In the genomic region with DNA sequence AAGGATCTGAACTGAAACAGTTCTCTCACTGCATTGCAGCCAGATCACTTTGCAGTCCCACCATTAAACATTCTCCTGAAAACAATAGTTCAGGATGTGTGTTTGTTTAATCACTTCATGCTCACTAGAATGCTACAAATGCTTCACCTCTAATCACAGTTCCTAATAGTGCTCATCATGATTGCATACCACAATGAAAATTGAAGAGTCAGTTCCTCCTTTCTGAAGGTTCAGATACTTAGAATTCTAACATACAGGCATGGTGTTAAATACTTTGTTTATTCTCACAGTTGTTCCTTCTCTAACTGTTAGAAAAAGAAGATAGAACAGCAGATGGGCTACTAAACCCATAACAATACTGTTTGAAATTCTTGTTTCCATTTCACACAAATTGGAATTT, we compare ENCODE assay signal across 18 cellular contexts.
A peak's percentile ranks its signal among the peaks of the same experiment; 100 is the strongest.
DNase-seq lines count a peak whose midpoint lies in the region; ATAC-seq and TF ChIP-seq lines count a peak whose summit lies in the region.
"Had no signal": no experiment of that assay in that cellular context is flagged by ENCODE, and none has a peak within 500 bp of the region (broad histone marks: within the 10 kb centered on the region; RNA-seq: fewer than 3 reads in every experiment).

No MANE protein-coding gene starts in this region.

- no peaks in the 10 kb centered on the region for H3K36me3 ChIP-seq in neural progenitor cell
- H3K36me3 ChIP-seq: heart left ventricle, ovary, transverse colon had no signal

- H3K4me3 Mint-ChIP-seq in neural progenitor cell (no peak overlapping the region), Calu3 (ENCODE audit: low read depth, unreplicated experiment) (no peak overlapping the region)
- H3K4me3 Mint-ChIP-seq in stimulated activated memory B cell treated with anti-CD40 and anti-IgM and Interleukin-4, amounts not matched to agents 10 μg/mL and 1 μg/mL and 100 μg/mL, for 72 hours, result no peak overlapping the region
- H3K4me3 Mint-ChIP-seq: activated naive CD8-positive, alpha-beta T cell; T-helper 2 cell treated with Interferon-gamma antibody and Interleukin-4, amounts not matched to agents 5 μg/mL and 100 μg/mL, for 36 hours had no signal

- peak overlapping the region; percentile 52 for H2AFZ ChIP-seq in neural progenitor cell (replicated peaks)

- H3K9me3 Mint-ChIP-seq in neural progenitor cell (peaks cover 13% of the 10 kb centered on the region), Calu3 (ENCODE audit: low read depth, unreplicated experiment) (peaks cover 3% of the 10 kb centered on the region)
- peaks cover 5% of the 10 kb centered on the region for H3K9me3 Mint-ChIP-seq in stimulated activated memory B cell treated with anti-CD40 and anti-IgM and Interleukin-4, amounts not matched to agents 10 μg/mL and 1 μg/mL and 100 μg/mL, for 72 hours

- H3F3A ChIP-seq in neural progenitor cell (ENCODE audit: low read depth), result no peaks in the 10 kb centered on the region

- no peak overlapping the region for H3K27ac ChIP-seq in neural progenitor cell
- H3K27ac ChIP-seq: heart left ventricle, ovary, transverse colon had no signal

- peaks cover 12% of the 10 kb centered on the region for H3K4me1 Mint-ChIP-seq in neural progenitor cell
- H3K4me1 Mint-ChIP-seq in Calu3 (ENCODE audit: low read depth, unreplicated experiment), result peaks cover under 1% of the 10 kb centered on the region
- no peaks in the 10 kb centered on the region for H3K4me1 Mint-ChIP-seq in stimulated activated memory B cell treated with anti-CD40 and anti-IgM and Interleukin-4, amounts not matched to agents 10 μg/mL and 1 μg/mL and 100 μg/mL, for 72 hours

- H3K4me3 ChIP-seq in neural progenitor cell, result no peak overlapping the region
- H3K4me3 ChIP-seq: heart left ventricle, ovary, transverse colon had no signal

- ATAC-seq in GM19452 (IDR thresholded peaks at IDR 0.05; ENCODE audit: unreplicated experiment) (peak; percentile 71), HG03025 (IDR thresholded peaks at IDR 0.05; ENCODE audit: low FRiP score, unreplicated experiment) (peak; percentile 86), HG03460 (IDR thresholded peaks at IDR 0.05; ENCODE audit: unreplicated experiment) (no peak)
- no peak for ATAC-seq in stimulated activated memory B cell treated with anti-CD40 and anti-IgM and Interleukin-4, amounts not matched to agents 10 μg/mL and 1 μg/mL and 100 μg/mL, for 72 hours
- ATAC-seq: heart left ventricle; Panc1; stimulated activated naive CD8-positive, alpha-beta T cell treated with anti-CD3 and anti-CD28 coated beads, Interleukin-15, Interleukin-2, amounts not matched to agents 100 U/mL and 50 U/mL, for 24 hours had no signal

- H3K27ac Mint-ChIP-seq in neural progenitor cell (no peak overlapping the region), Calu3 (ENCODE audit: unreplicated experiment) (no peak overlapping the region)
- no peak overlapping the region for H3K27ac Mint-ChIP-seq in stimulated activated memory B cell treated with anti-CD40 and anti-IgM and Interleukin-4, amounts not matched to agents 10 μg/mL and 1 μg/mL and 100 μg/mL, for 72 hours
- H3K27ac Mint-ChIP-seq: activated naive CD8-positive, alpha-beta T cell; T-helper 2 cell treated with Interferon-gamma antibody and Interleukin-4, amounts not matched to agents 5 μg/mL and 100 μg/mL, for 36 hours had no signal

- no peaks in the 10 kb centered on the region for H4K20me1 ChIP-seq in neural progenitor cell (ENCODE audit: low read depth)

- DNase-seq in NCI-H1417 (lab: John Stamatoyannopoulos, UW), result peak in 2 of 3 experiments; percentile 7 to 8
- no peak for DNase-seq in NCI-H1417 treated with DMSO at 0.1 percent for 48 hours (lab: John Stamatoyannopoulos, UW)
- no peak for DNase-seq in neural progenitor cell (ENCODE audit: low spot score)
- DNase-seq in Calu3, result no peak
- DNase-seq: 8988T; GDM1; heart left ventricle; MM.1S; ovary; stimulated activated naive CD8-positive, alpha-beta T cell treated with anti-CD3 and anti-CD28 coated beads, Interleukin-15, Interleukin-2, amounts not matched to agents 100 U/mL and 50 U/mL, for 24 hours; transverse colon had no signal

- H3K4me2 ChIP-seq in neural progenitor cell, result no peak overlapping the region

- CTCF ChIA-PET in Calu3 (lab: Charles Lee), result no interaction called here

- H3K27me3 Mint-ChIP-seq in neural progenitor cell (ENCODE audit: insufficient read depth, low read depth) (no peaks in the 10 kb centered on the region), Calu3 (ENCODE audit: unreplicated experiment) (no peaks in the 10 kb centered on the region)
- no peaks in the 10 kb centered on the region for H3K27me3 Mint-ChIP-seq in stimulated activated memory B cell treated with anti-CD40 and anti-IgM and Interleukin-4, amounts not matched to agents 10 μg/mL and 1 μg/mL and 100 μg/mL, for 72 hours
- H3K27me3 Mint-ChIP-seq: activated naive CD8-positive, alpha-beta T cell had no signal

- no TSS peak for BruUV-seq in Calu3 (replicated peaks; lab: Mats Ljungman, UMichigan)

- H3K36me3 Mint-ChIP-seq in neural progenitor cell (no peaks in the 10 kb centered on the region), Calu3 (ENCODE audit: insufficient read depth, unreplicated experiment) (no peaks in the 10 kb centered on the region)
- no peaks in the 10 kb centered on the region for H3K36me3 Mint-ChIP-seq in stimulated activated memory B cell treated with anti-CD40 and anti-IgM and Interleukin-4, amounts not matched to agents 10 μg/mL and 1 μg/mL and 100 μg/mL, for 72 hours

- TF ChIP-seq CTCF in neural progenitor cell (IDR thresholded peaks at IDR 0.05) (no peak), Calu3 (IDR thresholded peaks at IDR 0.05; ENCODE audit: unreplicated experiment) (no peak)

- no peaks in the 10 kb centered on the region for H3K27me3 ChIP-seq in neural progenitor cell
- H3K27me3 ChIP-seq: heart left ventricle, ovary, transverse colon had no signal

- H3K79me2 ChIP-seq in neural progenitor cell (ENCODE audit: low read depth), result no peaks in the 10 kb centered on the region

- H3K4me1 ChIP-seq in neural progenitor cell, result peaks cover 21% of the 10 kb centered on the region
- H3K4me1 ChIP-seq: heart left ventricle, transverse colon had no signal

- no peak overlapping the region for H3K9ac ChIP-seq in neural progenitor cell

- intact Hi-C loops in Calu3 (cut with micrococcal nuclease; ENCODE audit: unreplicated experiment), result no loop called here

- no peaks in the 10 kb centered on the region for H3K9me3 ChIP-seq in neural progenitor cell (ENCODE audit: low read depth)
- H3K9me3 ChIP-seq: ovary, transverse colon had no signal

Comparison
In these comparisons a context has a peak if more than half of its experiments do, and no peak if none do; other contexts are left out.
1. DNase-seq: peak in NCI-H1417 (2 of 3); none in NCI-H1417 treated with DMSO at 0.1 percent for 48 hours (single experiment), neural progenitor cell (single experiment) and Calu3 (single experiment).
2. ATAC-seq: peak in GM19452 (single experiment) and HG03025 (single experiment); none in HG03460 (single experiment) and stimulated activated memory B cell treated with anti-CD40 and anti-IgM and Interleukin-4, amounts not matched to agents 10 μg/mL and 1 μg/mL and 100 μg/mL, for 72 hours (single experiment).